ENCODE assay signal across 10 cellular contexts in the genomic region with DNA sequence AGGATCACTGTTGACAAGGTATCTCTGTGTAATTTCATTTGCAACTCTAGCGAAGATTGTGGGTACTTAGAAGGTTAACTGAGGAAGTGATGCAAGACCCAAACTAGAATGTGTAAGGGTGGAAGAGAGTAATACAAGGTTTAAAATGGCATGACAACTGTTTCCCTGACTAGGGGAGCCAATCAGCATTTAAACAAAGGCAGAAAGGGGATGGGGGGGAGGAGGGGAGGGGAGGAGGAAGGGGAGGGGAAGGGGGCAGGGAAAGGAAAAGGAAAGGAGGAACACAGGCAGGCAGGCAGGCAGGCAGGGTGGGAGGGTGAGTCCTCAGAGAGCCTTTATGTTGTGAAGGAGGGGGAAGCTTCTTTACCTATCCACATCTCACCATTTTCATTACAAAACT. TPM values are rescaled to one million over a fixed set of nuclear protein-coding genes. Genes with fewer than 3 reads are reported as not detected.
DNase-seq lines count a peak whose midpoint lies in the region; ATAC-seq and TF ChIP-seq lines count a peak whose summit lies in the region.
"Had no signal": no experiment of that assay in that cellular context is flagged by ENCODE, and none has a peak within 500 bp of the region (broad histone marks: within the 10 kb centered on the region; RNA-seq: fewer than 3 reads in every experiment).

No MANE protein-coding gene starts in this region.

- H3K4me1 Mint-ChIP-seq in activated CD8-positive, alpha-beta memory T cell treated with anti-CD3 and anti-CD28 coated beads, Interleukin-2, amount 10 ng/mL, durations not matched to agents 7 days and 5 days: peaks cover 14% of the 10 kb centered on the region

- no peak for TF ChIP-seq EP300 in stomach (IDR thresholded peaks at IDR 0.05)

- peak; percentile 53 for ATAC-seq in activated CD8-positive, alpha-beta memory T cell treated with anti-CD3 and anti-CD28 coated beads, Interleukin-2, amount 10 ng/mL, durations not matched to agents 7 days and 5 days
- no peak for ATAC-seq in GM21381 (IDR thresholded peaks at IDR 0.05; ENCODE audit: unreplicated experiment)

- H3K27ac ChIP-seq in stomach: peak overlapping the region in 4 of 5 donors; percentile 58 to 81 (median 66)

- intact Hi-C loops in stomach (cut with DNase I; ENCODE audit: low total_unique reads): no loop called here

- no peak for TF ChIP-seq POLR2A in erythroblast (IDR thresholded peaks at IDR 0.05; ENCODE audit: low read length)
- TF ChIP-seq POLR2A in stomach (IDR thresholded peaks at IDR 0.05): no peak

- peaks cover 2% of the 10 kb centered on the region for H3K9me3 Mint-ChIP-seq in activated CD8-positive, alpha-beta memory T cell treated with anti-CD3 and anti-CD28 coated beads, Interleukin-2, amount 10 ng/mL, durations not matched to agents 7 days and 5 days (ENCODE audit: low read depth)

- H3K9me3 ChIP-seq in stomach: no peaks in the 10 kb centered on the region

- TF ChIP-seq CTCF in stomach (IDR thresholded peaks at IDR 0.05): no peak

- no peaks in the 10 kb centered on the region for H3K27me3 ChIP-seq in stomach

- 59 to 100% (median 74%) methylated on average over 1 of the region's 1 CpG for WGBS in stomach, 5 donors

- H3K27ac Mint-ChIP-seq in activated CD8-positive, alpha-beta memory T cell treated with anti-CD3 and anti-CD28 coated beads, Interleukin-2, amount 10 ng/mL, durations not matched to agents 7 days and 5 days: peak overlapping the region; percentile 73

- H3K36me3 ChIP-seq in stomach: peaks cover 13 to 73% (median 65%) of the 10 kb centered on the region in 4 donors

- peaks cover 16 to 63% (median 34%) of the 10 kb centered on the region in 4 donors for H3K4me1 ChIP-seq in stomach

- peak; percentile 27 for DNase-seq in activated CD8-positive, alpha-beta memory T cell treated with anti-CD3 and anti-CD28 coated beads, Interleukin-2, amount 10 ng/mL, durations not matched to agents 7 days and 5 days
- no peak for DNase-seq in activated CD8-positive, alpha-beta memory T cell treated with anti-CD3 and anti-CD28 coated beads for 24 hours
- peak; percentile 69 for DNase-seq in SKM-1 treated with dmso at 0.1 percent for 144 hours (lab: John Stamatoyannopoulos, UW; ENCODE audit: unreplicated experiment)
- DNase-seq in erythroblast (lab: John Stamatoyannopoulos, UW): peak; percentile 28 to 36
- DNase-seq in stomach: no peak
- DNase-seq in occipital lobe (lab: John Stamatoyannopoulos, UW): no peak
- DNase-seq in stimulated activated CD4-positive, alpha-beta T cell treated with anti-CD3 and anti-CD28 coated beads, Interleukin-12 subunit alpha, Interleukin-12 subunit beta, amount 100 ng/mL, for 4 hours: no peak
- DNase-seq: amniotic stem cell, MM.1S had no signal

- no peak overlapping the region for H3K4me3 Mint-ChIP-seq in activated CD8-positive, alpha-beta memory T cell treated with anti-CD3 and anti-CD28 coated beads, Interleukin-2, amount 10 ng/mL, durations not matched to agents 7 days and 5 days

- CTCF ChIA-PET in activated CD8-positive, alpha-beta memory T cell treated with anti-CD3 and anti-CD28 coated beads, Interleukin-2, amount 10 ng/mL, durations not matched to agents 7 days and 5 days (lab: Charles Lee): interaction anchor here (2.1 to 4.1 kb wide), 2 partner anchors 99 to 458 kb away, joined by 10 to 20 read pairs; no protein-coding TSS in a partner anchor

- peaks cover 17% of the 10 kb centered on the region for H3K36me3 Mint-ChIP-seq in activated CD8-positive, alpha-beta memory T cell treated with anti-CD3 and anti-CD28 coated beads, Interleukin-2, amount 10 ng/mL, durations not matched to agents 7 days and 5 days

- H3K4me3 ChIP-seq in stomach: no peak overlapping the region

- no peaks in the 10 kb centered on the region for H3K27me3 Mint-ChIP-seq in activated CD8-positive, alpha-beta memory T cell treated with anti-CD3 and anti-CD28 coated beads, Interleukin-2, amount 10 ng/mL, durations not matched to agents 7 days and 5 days

RNA-seq across cellular contexts. Expression of gene NRDE2, which starts 31.1 kb away (rescaled TPM):
- total RNA-seq in activated CD8-positive, alpha-beta memory T cell treated with anti-CD3 and anti-CD28 coated beads, Interleukin-2, amount 10 ng/mL, durations not matched to agents 7 days and 5 days: 10 to 100 TPM; 30.3 TPM
- total RNA-seq in stomach (10 to 100 TPM in 4 of 5 donors, 1 to 10 TPM in 1; 8.9 to 34.8 (median 29.2) TPM), occipital lobe (20.1 TPM)
- 1 to 10 TPM; 5.7 to 9.0 (median 7.3) TPM for polyA plus RNA-seq in stomach

RNA-seq across cellular contexts. Expression of gene PSMC1, which starts 44.3 kb away (rescaled TPM):
- 100 to 1,000 TPM in 1 of 2 experiments, 10 to 100 TPM in 1; 93.1 to 120 TPM for total RNA-seq in activated CD8-positive, alpha-beta memory T cell treated with anti-CD3 and anti-CD28 coated beads, Interleukin-2, amount 10 ng/mL, durations not matched to agents 7 days and 5 days
- total RNA-seq in stomach (100 to 1,000 TPM in 1 of 5 donors, 10 to 100 TPM in 4; 14.5 to 247 (median 81.6) TPM), occipital lobe (64.1 TPM)
- polyA plus RNA-seq in stomach: 100 to 1,000 TPM in 1 of 3 donors, 10 to 100 TPM in 2; 95.0 to 128 (median 97.2) TPM

Comparison
In these comparisons a context has a peak if more than half of its experiments do, and no peak if none do; other contexts are left out.
1. DNase-seq: peak in activated CD8-positive, alpha-beta memory T cell treated with anti-CD3 and anti-CD28 coated beads, Interleukin-2, amount 10 ng/mL, durations not matched to agents 7 days and 5 days (single experiment), SKM-1 treated with dmso at 0.1 percent for 144 hours (single experiment) and erythroblast (2 of 2); none in activated CD8-positive, alpha-beta memory T cell treated with anti-CD3 and anti-CD28 coated beads for 24 hours (single experiment), stomach (single experiment), occipital lobe (single experiment) and stimulated activated CD4-positive, alpha-beta T cell treated with anti-CD3 and anti-CD28 coated beads, Interleukin-12 subunit alpha, Interleukin-12 subunit beta, amount 100 ng/mL, for 4 hours (single experiment).